20 cellular contexts compared by ENCODE assay signal in the genomic region with DNA sequence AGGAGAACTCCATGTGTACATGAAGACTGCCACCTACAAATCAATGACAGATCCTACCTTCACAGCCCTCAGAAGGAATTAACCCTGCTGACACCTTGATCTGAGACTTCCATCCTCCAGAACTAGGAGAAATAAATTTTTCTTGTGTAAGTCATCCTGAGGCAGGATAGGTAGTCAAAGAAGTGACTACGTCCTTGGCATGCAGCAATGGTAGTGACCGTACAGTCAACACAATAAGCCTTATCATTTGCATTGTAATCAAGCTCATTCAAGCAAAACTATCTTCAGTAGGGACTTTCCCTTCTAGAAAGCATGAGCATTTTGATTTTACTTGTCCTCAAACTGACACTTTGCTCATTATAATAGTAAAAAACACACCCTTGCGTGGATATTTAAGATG.
DNase-seq lines count a peak whose midpoint lies in the region; ATAC-seq, FAIRE-seq and TF ChIP-seq lines count a peak whose summit lies in the region.
"Had no signal": no experiment of that assay in that cellular context is flagged by ENCODE, and none has a peak within 500 bp of the region (broad histone marks: within the 10 kb centered on the region; RNA-seq: fewer than 3 reads in every experiment).

No MANE protein-coding gene starts in this region.

- no peak overlapping the region for H3K4me2 ChIP-seq in PC-3 (ENCODE audit: low read length)
- H3K4me2 ChIP-seq: BLaER1, GM23338 had no signal

- ATAC-seq in PC-3, result no peak
- no peak for ATAC-seq in HG03457 (IDR thresholded peaks at IDR 0.05; ENCODE audit: unreplicated experiment)
- ATAC-seq: GM23338, K562 had no signal

- DNase-seq in GM06990 (ENCODE audit: extremely low read depth, insufficient read length) (peak; percentile 8), GM18507 (ENCODE audit: extremely low spot score, insufficient read length, low read depth) (no peak), PC-3 (peak; percentile 31), epithelial cell of esophagus (ENCODE audit: low read depth) (peak; percentile 24), NCI-H187 treated with DMSO at 0.1 percent for 48 hours (lab: John Stamatoyannopoulos, UW) (no peak)
- DNase-seq in activated effector memory CD4-positive, alpha-beta T cell treated with anti-CD3 and anti-CD28 coated beads, Interleukin-2, amount 50 U/mL, for 16 hours, result no peak
- DNase-seq in stimulated activated naive CD4-positive, alpha-beta T cell (lab: John Stamatoyannopoulos, UW), result no peak
- DNase-seq: 8988T; CD4-positive, alpha-beta memory T cell; DMS153; DMS79; GF-D8; HCEC 1CT; IMR-90 had no signal

- no peak overlapping the region for H3K27ac ChIP-seq in PC-3 (ENCODE audit: low read length)
- H3K27ac ChIP-seq: BLaER1 had no signal

- BruUV-seq in PC-3 (replicated peaks; lab: Mats Ljungman, UMichigan), result no TSS peak

- H3K79me2 ChIP-seq in PC-3 (ENCODE audit: low read length), result no peaks in the 10 kb centered on the region

- H3K9me3 ChIP-seq in PC-3 (ENCODE audit: low read length), result no peaks in the 10 kb centered on the region
- H3K9me3 ChIP-seq: BLaER1 had no signal

- H2AFZ ChIP-seq in PC-3 (ENCODE audit: low read length), result no peak overlapping the region
- H2AFZ ChIP-seq: GM23338 had no signal

- no peaks in the 10 kb centered on the region for H3K27me3 ChIP-seq in GM06990 (replicated peaks; ENCODE audit: control insufficient read depth, insufficient read depth, low read length)
- no peaks in the 10 kb centered on the region for H3K27me3 ChIP-seq in PC-3 (ENCODE audit: low read length)
- H3K27me3 ChIP-seq: BLaER1 had no signal

- CTCF ChIA-PET in PC-3 (lab: Charles Lee), result no interaction called here

- TF ChIP-seq CTCF in GM06990 (IDR thresholded peaks at IDR 0.05; ENCODE audit: insufficient read depth, low read length, poor library complexity, severe bottlenecking) (no peak), PC-3 (conservative IDR thresholded peaks at IDR 0.05; ENCODE audit: low read depth, low read length) (no peak), epithelial cell of esophagus (IDR thresholded peaks at IDR 0.05; ENCODE audit: insufficient read depth, low read depth, low read length, missing control alignments) (no peak)

- H3K9ac ChIP-seq in PC-3 (ENCODE audit: low read length), result no peak overlapping the region
- H3K9ac ChIP-seq: BLaER1 had no signal

- FAIRE-seq in GM18507 (lab: Jason Lieb, UNC), result peak; percentile 38
- FAIRE-seq: H54, HTR-8/SVneo, K562 had no signal

- H3K4me3 ChIP-seq in GM06990 (replicated peaks; ENCODE audit: low read depth, low read length), result no peak overlapping the region
- H3K4me3 ChIP-seq in PC-3 (ENCODE audit: low read length), result no peak overlapping the region
- H3K4me3 ChIP-seq in epithelial cell of esophagus (ENCODE audit: low read length), result no peak overlapping the region
- H3K4me3 ChIP-seq: BLaER1, GM23338, K562 had no signal

- no peaks in the 10 kb centered on the region for H4K20me1 ChIP-seq in PC-3 (ENCODE audit: low read length)
- H4K20me1 ChIP-seq: BLaER1 had no signal

- no peaks in the 10 kb centered on the region for H3K9me2 ChIP-seq in PC-3 (replicated peaks; ENCODE audit: low read length)

- POLR2A ChIA-PET in PC-3 (lab: Charles Lee; ENCODE audit: unreplicated experiment), result no interaction called here

- intact Hi-C loops in PC-3 (cut with micrococcal nuclease), result no loop called here

- H3F3A ChIP-seq in PC-3 (ENCODE audit: low read length, unreplicated experiment), result no peaks in the 10 kb centered on the region

- no peaks in the 10 kb centered on the region for H3K36me3 ChIP-seq in GM06990 (ENCODE audit: control insufficient read depth, insufficient read depth, low read length)
- H3K36me3 ChIP-seq in PC-3 (ENCODE audit: low read depth, low read length), result no peaks in the 10 kb centered on the region
- H3K36me3 ChIP-seq: BLaER1 had no signal

- H3K4me1 ChIP-seq in PC-3 (ENCODE audit: insufficient read depth, low read length), result peaks cover 11% of the 10 kb centered on the region
- H3K4me1 ChIP-seq: BLaER1 had no signal

Comparison
In these comparisons a context has a peak if more than half of its experiments do, and no peak if none do; other contexts are left out.
1. DNase-seq: peak in GM06990 (single experiment), PC-3 (single experiment) and epithelial cell of esophagus (single experiment); none in GM18507 (single experiment), activated effector memory CD4-positive, alpha-beta T cell treated with anti-CD3 and anti-CD28 coated beads, Interleukin-2, amount 50 U/mL, for 16 hours (single experiment), stimulated activated naive CD4-positive, alpha-beta T cell (0 of 6) and NCI-H187 treated with DMSO at 0.1 percent for 48 hours (single experiment).